8 cellular contexts compared by ENCODE assay signal in the genomic region with DNA sequence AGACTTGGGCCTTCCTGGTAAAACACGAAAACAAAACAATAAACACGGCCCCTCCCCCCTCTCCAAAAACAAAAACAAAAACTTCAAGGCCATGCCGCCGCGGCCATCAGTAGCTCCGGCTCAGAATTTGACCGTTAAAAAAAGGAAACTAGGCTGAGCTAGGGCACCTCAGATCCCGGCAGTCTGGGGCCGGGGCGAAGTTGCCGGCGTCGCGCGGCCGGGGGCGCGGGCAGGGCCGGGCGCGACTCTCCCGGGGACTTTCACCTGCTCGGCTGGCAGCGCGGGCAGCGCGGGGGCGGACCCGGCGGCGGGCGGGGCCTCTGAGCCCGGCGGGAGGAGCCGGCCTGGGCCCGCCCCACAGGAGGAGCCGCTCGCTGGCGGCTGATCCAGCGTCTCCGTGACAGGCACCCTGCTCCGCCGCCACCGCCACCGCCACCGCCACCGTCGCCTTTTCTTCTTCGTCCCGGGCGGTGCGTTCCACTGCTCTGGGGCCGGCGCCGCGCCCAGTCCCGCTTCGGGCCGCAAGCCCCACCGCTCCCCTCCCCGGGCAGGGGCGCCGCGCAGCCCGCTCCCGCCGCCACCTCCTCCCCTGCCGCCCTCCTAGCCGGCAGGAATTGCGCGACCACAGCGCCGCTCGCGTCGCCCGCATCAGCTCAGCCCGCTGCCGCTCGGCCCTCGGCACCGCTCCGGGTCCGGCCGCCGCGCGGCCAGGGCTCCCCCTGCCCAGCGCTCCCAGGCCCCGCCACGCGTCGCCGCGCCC. TPM values are rescaled to one million over a fixed set of nuclear protein-coding genes. Genes with fewer than 3 reads are reported as not detected.
DNase-seq lines count a peak whose midpoint lies in the region; ATAC-seq and TF ChIP-seq lines count a peak whose summit lies in the region.

A gene (plus strand): TSS at position 358 of the 760 bp plus-strand sequence. CDS start 487 bp downstream, outside the sequence.

- H3K4me1 ChIP-seq in HUES64 (ENCODE audit: insufficient read depth, low read length): peaks cover 40% of the 10 kb centered on the region
- no peaks in the 10 kb centered on the region for H3K4me1 ChIP-seq in foreskin keratinocyte
- peaks cover 33% of the 10 kb centered on the region for H3K4me1 ChIP-seq in neural progenitor cell
- peaks cover 23% of the 10 kb centered on the region for H3K4me1 ChIP-seq in stomach smooth muscle (ENCODE audit: control insufficient read depth, insufficient read depth, low read length)

- peaks cover 41% of the 10 kb centered on the region for H3K27me3 Mint-ChIP-seq in activated T-helper 17 cell treated with anti-CD3 and anti-CD28 coated beads, Interleukin-2, amount 50 U/mL, for 72 hours
- H3K27me3 Mint-ChIP-seq in neural progenitor cell (ENCODE audit: insufficient read depth, low read depth): peaks cover 12% of the 10 kb centered on the region

- H3K27me3 ChIP-seq in HUES64 (ENCODE audit: insufficient read depth, low read length): peaks cover 8% of the 10 kb centered on the region
- peaks cover 71% of the 10 kb centered on the region for H3K27me3 ChIP-seq in foreskin keratinocyte
- peaks cover 17% of the 10 kb centered on the region for H3K27me3 ChIP-seq in neural progenitor cell
- peaks cover 2 to 5% of the 10 kb centered on the region in 2 donors for H3K27me3 ChIP-seq in stomach smooth muscle (ENCODE audit: control insufficient read depth in 1 of 2, insufficient read depth in 2 of 2, low read length in 2 of 2)

- H3K4me3 ChIP-seq in HUES64 (ENCODE audit: low read length) (peak within 1 kb of the TSS; percentile 89), neural progenitor cell (peak within 1 kb of the TSS; percentile 66), stomach smooth muscle (ENCODE audit: low read length in 2 of 2) (peak within 1 kb of the TSS; percentile 73 to 84)

- H3K36me3 ChIP-seq in HUES64 (ENCODE audit: insufficient read depth, low read length) (no peaks in the 10 kb centered on the region), neural progenitor cell (no peaks in the 10 kb centered on the region), stomach smooth muscle (ENCODE audit: control insufficient read depth in 2 of 2, insufficient read depth in 2 of 2, low read length in 2 of 2) (no peaks in the 10 kb centered on the region)

- no peak within 1 kb of the TSS for H3K27ac Mint-ChIP-seq in activated T-helper 17 cell treated with anti-CD3 and anti-CD28 coated beads, Interleukin-2, amount 50 U/mL, for 72 hours
- H3K27ac Mint-ChIP-seq in neural progenitor cell: no peak within 1 kb of the TSS

- H3K27ac ChIP-seq in HUES64 (ENCODE audit: low read depth, low read length): peak within 1 kb of the TSS; percentile 47; the same call in 1 of the 2 replicates
- H3K27ac ChIP-seq in foreskin keratinocyte: no peak within 1 kb of the TSS
- no peak within 1 kb of the TSS for H3K27ac ChIP-seq in neural progenitor cell
- H3K27ac ChIP-seq in stomach smooth muscle (ENCODE audit: low read length): no peak within 1 kb of the TSS

- under 1% methylated on average over 95 of the region's 95 CpGs for WGBS in HUES64

- peaks cover 23% of the 10 kb centered on the region for H3F3A ChIP-seq in neural progenitor cell (ENCODE audit: low read depth)

- H3K4me1 Mint-ChIP-seq in activated T-helper 17 cell treated with anti-CD3 and anti-CD28 coated beads, Interleukin-2, amount 50 U/mL, for 72 hours: peaks cover 5% of the 10 kb centered on the region
- H3K4me1 Mint-ChIP-seq in neural progenitor cell: peaks cover 56% of the 10 kb centered on the region

- H3K79me2 ChIP-seq in neural progenitor cell (ENCODE audit: low read depth): peaks cover 47% of the 10 kb centered on the region

- TF ChIP-seq CTCF in foreskin keratinocyte (conservative IDR thresholded peaks at IDR 0.05) (peak; percentile 4), neural progenitor cell (IDR thresholded peaks at IDR 0.05) (peak; percentile 17)

- peaks cover 27% of the 10 kb centered on the region for H4K20me1 ChIP-seq in neural progenitor cell (ENCODE audit: low read depth)

- H3K9me3 Mint-ChIP-seq in activated T-helper 17 cell treated with anti-CD3 and anti-CD28 coated beads, Interleukin-2, amount 50 U/mL, for 72 hours: no peaks in the 10 kb centered on the region
- H3K9me3 Mint-ChIP-seq in neural progenitor cell: peaks cover 3% of the 10 kb centered on the region

- peak within 1 kb of the TSS; percentile 64 for H2AFZ ChIP-seq in neural progenitor cell (replicated peaks)

- peak within 1 kb of the TSS; percentile 90 for H3K4me2 ChIP-seq in neural progenitor cell

- H3K9me3 ChIP-seq in HUES64 (ENCODE audit: insufficient read depth, low read depth, low read length) (no peaks in the 10 kb centered on the region), neural progenitor cell (ENCODE audit: low read depth) (no peaks in the 10 kb centered on the region), stomach smooth muscle (ENCODE audit: control insufficient read depth in 2 of 2, low read length in 2 of 2) (peaks cover 0 to 5% of the 10 kb centered on the region in 2 donors)

- DNase-seq in DMS 273 (lab: John Stamatoyannopoulos, UW; ENCODE audit: unreplicated experiment) (peak; percentile 89), RKO (ENCODE audit: low spot score) (peak; percentile 76), foreskin keratinocyte (no peak), neural progenitor cell (ENCODE audit: low spot score) (peak; percentile 93)

- H3K4me3 Mint-ChIP-seq in activated T-helper 17 cell treated with anti-CD3 and anti-CD28 coated beads, Interleukin-2, amount 50 U/mL, for 72 hours: peak within 1 kb of the TSS; percentile 63
- peak within 1 kb of the TSS; percentile 88 for H3K4me3 Mint-ChIP-seq in neural progenitor cell

- no peaks in the 10 kb centered on the region for H3K36me3 Mint-ChIP-seq in activated T-helper 17 cell treated with anti-CD3 and anti-CD28 coated beads, Interleukin-2, amount 50 U/mL, for 72 hours (ENCODE audit: low read depth)
- H3K36me3 Mint-ChIP-seq in neural progenitor cell: peaks cover 6% of the 10 kb centered on the region

- peak within 1 kb of the TSS; percentile 71 for H3K9ac ChIP-seq in HUES64 (ENCODE audit: low read depth, low read length)
- peak within 1 kb of the TSS; percentile 8 for H3K9ac ChIP-seq in neural progenitor cell
- peak within 1 kb of the TSS; percentile 17 to 62 for H3K9ac ChIP-seq in stomach smooth muscle (ENCODE audit: low read length in 2 of 2)

- peak; percentile 98 for ATAC-seq in GM21528 (IDR thresholded peaks at IDR 0.05; ENCODE audit: low FRiP score, unreplicated experiment)
- peak; percentile 100 for ATAC-seq in activated T-helper 17 cell treated with anti-CD3 and anti-CD28 coated beads, Interleukin-2, amount 50 U/mL, for 72 hours (replicated peaks)
- peak; percentile 96 for ATAC-seq in foreskin keratinocyte

RNA-seq across cellular contexts. Expression of the gene that starts here (rescaled TPM):
- polyA plus RNA-seq in HUES64 (2013, experiment 1 of 2): 5.1 TPM
- polyA plus RNA-seq in HUES64 (2013, experiment 2 of 2): 6.4 TPM
- total RNA-seq in activated T-helper 17 cell treated with anti-CD3 and anti-CD28 coated beads, Interleukin-2, amount 50 U/mL, for 72 hours: under 1 TPM in 1 of 2 donors, not detected in 1; 0.13 TPM
- total RNA-seq in foreskin keratinocyte: 0.27 and 0.32 TPM in 2 replicates
- polyA plus RNA-seq in foreskin keratinocyte: 0.11 and 0.22 TPM in 2 replicates
- 2.4 and 5.9 TPM in 2 replicates for total RNA-seq in neural progenitor cell (ENCODE audit: low replicate concordance)

Comparison
In these comparisons a context has a peak if more than half of its experiments do, and no peak if none do; other contexts are left out.
1. Peak in ATAC-seq in activated T-helper 17 cell treated with anti-CD3 and anti-CD28 coated beads, Interleukin-2, amount 50 U/mL, for 72 hours; RNA of the gene not detected or under 1 TPM.
2. Peak in ATAC-seq in foreskin keratinocyte; RNA of the gene not detected or under 1 TPM.
3. DNase-seq: peak in DMS 273 (single experiment), RKO (single experiment) and neural progenitor cell (single experiment); none in foreskin keratinocyte (0 of 2).
4. H3K9ac ChIP-seq: peak in every context shown above with its lines; median percentile 71 in HUES64; 40 in stomach smooth muscle; 8 in neural progenitor cell.
5. Peak in every context shown above with its lines, with median percentiles within 50 percentile points of each other: ATAC-seq and H3K4me3 ChIP-seq.